Comparison of ENCODE assay signal across 24 cellular contexts in genomic region chr9:16904655-16905054, GRCh38.
"Had no signal": no experiment of that assay in that cellular context is flagged by ENCODE, and none has a peak within 500 bp of the region (broad histone marks: within the 10 kb centered on the region; RNA-seq: fewer than 3 reads in every experiment).

No MANE protein-coding gene starts in this region.

- H3K9me3 ChIP-seq: ovary, psoas muscle, right lobe of liver, sigmoid colon, stomach, thoracic aorta, thyroid gland, tibial nerve, upper lobe of right lung, uterus had no signal

- H3K4me1 ChIP-seq: neural progenitor cell, parathyroid adenoma, psoas muscle, right lobe of liver, sigmoid colon, stomach, thyroid gland, tibial nerve, upper lobe of right lung, uterus had no signal

- H3K27me3 ChIP-seq: neural progenitor cell, ovary, right lobe of liver, sigmoid colon, stomach, thyroid gland, tibial nerve, upper lobe of right lung, uterus had no signal

- H3K79me2 ChIP-seq: parathyroid adenoma had no signal

- H3K4me2 ChIP-seq: neural progenitor cell had no signal

- H3K9ac ChIP-seq: neural progenitor cell, parathyroid adenoma had no signal

- ATAC-seq: natural killer cell; psoas muscle; right cardiac atrium; right lobe of liver; stimulated activated effector memory CD8-positive, alpha-beta T cell treated with anti-CD3 and anti-CD28 coated beads, Interleukin-12 subunit alpha, Interleukin-12 subunit beta, amount 100 ng/mL, for 72 hours; stimulated activated naive B cell treated with anti-CD40 and anti-IgM and Interleukin-4, amounts not matched to agents 10 μg/mL and 1 μg/mL and 100 μg/mL, for 72 hours; upper lobe of right lung had no signal

- FAIRE-seq: small intestine had no signal

- H3K36me3 ChIP-seq: neural progenitor cell, ovary, right lobe of liver, sigmoid colon, stomach, thoracic aorta, thyroid gland, tibial nerve, upper lobe of right lung, uterus had no signal

- H3K4me3 ChIP-seq: neural progenitor cell, ovary, psoas muscle, right lobe of liver, sigmoid colon, stomach, thoracic aorta, thyroid gland, tibial nerve, upper lobe of right lung, uterus had no signal

- H2AFZ ChIP-seq: neural progenitor cell, parathyroid adenoma had no signal

- H3K27ac ChIP-seq: neural progenitor cell, ovary, parathyroid adenoma, psoas muscle, right lobe of liver, sigmoid colon, stomach, thoracic aorta, thyroid gland, tibial nerve, upper lobe of right lung, uterus had no signal

- DNase-seq: natural killer cell; occipital lobe; ovary; posterior cingulate gyrus; psoas muscle; right cardiac atrium; right lobe of liver; sigmoid colon; small intestine; stimulated activated CD4-positive, alpha-beta T cell treated with anti-CD3 and anti-CD28 coated beads, Interleukin-15, amount 100 ng/mL, for 24 hours; stimulated activated CD4-positive, alpha-beta T cell treated with anti-CD3 and anti-CD28 coated beads, Interleukin-2, amount 100 ng/mL, for 24 hours; stimulated activated CD4-positive, alpha-beta T cell treated with anti-CD3 and anti-CD28 coated beads, Interleukin-2, amount 100 ng/mL, for 48 hours; stimulated activated CD4-positive, alpha-beta T cell treated with anti-CD3 and anti-CD28 coated beads, Interleukin-4, amount 100 ng/mL, for 24 hours; stimulated activated naive B cell treated with anti-CD40 and anti-IgM and Interleukin-4, amounts not matched to agents 10 μg/mL and 1 μg/mL and 100 μg/mL, for 72 hours; stimulated activated naive CD4-positive, alpha-beta T cell treated with Interleukin-2 at 50 U/mL for 16 hours; stomach; thyroid gland; upper lobe of right lung; uterus had no signal
